ENCODE assay signal across 11 cellular contexts in genomic region chr5:56080375-56081052, GRCh38.
DNase-seq lines count a peak whose midpoint lies in the region; ATAC-seq and TF ChIP-seq lines count a peak whose summit lies in the region.
"Had no signal": no experiment of that assay in that cellular context is flagged by ENCODE, and none has a peak within 500 bp of the region (broad histone marks: within the 10 kb centered on the region; RNA-seq: fewer than 3 reads in every experiment).

No MANE protein-coding gene starts in this region.

- peak overlapping the region; percentile 48 for H3K4me3 Mint-ChIP-seq in activated naive CD8-positive, alpha-beta T cell treated with anti-CD3 and anti-CD28 coated beads, Interleukin-2, amount 10 ng/mL, durations not matched to agents 7 days and 5 days
- H3K4me3 Mint-ChIP-seq: central memory CD8-positive, alpha-beta T cell had no signal

- TF ChIP-seq CTCF in coronary artery (IDR thresholded peaks at IDR 0.05): no peak

- peaks cover 3% of the 10 kb centered on the region for H3K36me3 Mint-ChIP-seq in activated naive CD8-positive, alpha-beta T cell treated with anti-CD3 and anti-CD28 coated beads, Interleukin-2, amount 10 ng/mL, durations not matched to agents 7 days and 5 days

- H3K27ac ChIP-seq in coronary artery: no peak overlapping the region
- H3K27ac ChIP-seq: prostate gland had no signal

- no peak overlapping the region for H3K4me3 ChIP-seq in coronary artery
- H3K4me3 ChIP-seq: prostate gland had no signal

- no peak for DNase-seq in activated naive CD8-positive, alpha-beta T cell treated with anti-CD3 and anti-CD28 coated beads, Interleukin-2, amount 10 ng/mL, durations not matched to agents 7 days and 5 days
- DNase-seq in coronary artery (ENCODE audit: low spot score) (no peak), T-helper 9 cell (no peak), GM03348 (ENCODE audit: low spot score) (no peak)
- DNase-seq: NCI-H526 treated with DMSO at 0.1 percent for 48 hours had no signal

- peaks cover 4% of the 10 kb centered on the region for H3K9me3 Mint-ChIP-seq in activated naive CD8-positive, alpha-beta T cell treated with anti-CD3 and anti-CD28 coated beads, Interleukin-2, amount 10 ng/mL, durations not matched to agents 7 days and 5 days
- H3K9me3 Mint-ChIP-seq: central memory CD8-positive, alpha-beta T cell had no signal

- peak overlapping the region; percentile 87 for H3K27ac Mint-ChIP-seq in activated naive CD8-positive, alpha-beta T cell treated with anti-CD3 and anti-CD28 coated beads, Interleukin-2, amount 10 ng/mL, durations not matched to agents 7 days and 5 days

- POLR2A ChIA-PET in activated naive CD8-positive, alpha-beta T cell treated with anti-CD3 and anti-CD28 coated beads, Interleukin-2, amount 10 ng/mL, durations not matched to agents 7 days and 5 days (lab: Charles Lee): interaction anchor here (1.1 to 1.2 kb wide), 2 partner anchors 86 to 89 kb away, joined by 3 read pairs; partner anchors contain the start of gene IL6ST

- peaks cover 28% of the 10 kb centered on the region for H3K4me1 Mint-ChIP-seq in activated naive CD8-positive, alpha-beta T cell treated with anti-CD3 and anti-CD28 coated beads, Interleukin-2, amount 10 ng/mL, durations not matched to agents 7 days and 5 days

- ATAC-seq in GM18499 (IDR thresholded peaks at IDR 0.05; ENCODE audit: insufficient read depth, unreplicated experiment): peak; percentile 52
- ATAC-seq in GM19395 (IDR thresholded peaks at IDR 0.05; ENCODE audit: unreplicated experiment): peak; percentile 77
- peak; percentile 68 for ATAC-seq in HG03097 (IDR thresholded peaks at IDR 0.05; ENCODE audit: low FRiP score, unreplicated experiment)
- peak; percentile 40 for ATAC-seq in activated naive CD8-positive, alpha-beta T cell treated with anti-CD3 and anti-CD28 coated beads, Interleukin-2, amount 10 ng/mL, durations not matched to agents 7 days and 5 days (ENCODE audit: low read depth)
- ATAC-seq in HG03521 (IDR thresholded peaks at IDR 0.05; ENCODE audit: unreplicated experiment): no peak

- H3K27me3 Mint-ChIP-seq in activated naive CD8-positive, alpha-beta T cell treated with anti-CD3 and anti-CD28 coated beads, Interleukin-2, amount 10 ng/mL, durations not matched to agents 7 days and 5 days: no peaks in the 10 kb centered on the region
